ENCODE assay signal across 13 cellular contexts in genomic region chr21:31156169-31156568, GRCh38.
DNase-seq lines count a peak whose midpoint lies in the region; ATAC-seq and TF ChIP-seq lines count a peak whose summit lies in the region.
"Had no signal": no experiment of that assay in that cellular context is flagged by ENCODE, and none has a peak within 500 bp of the region (broad histone marks: within the 10 kb centered on the region; RNA-seq: fewer than 3 reads in every experiment).

No MANE protein-coding gene starts in this region.

- no peak overlapping the region for H3K23ac ChIP-seq in trophoblast cell (ENCODE audit: low read length)
- no peak overlapping the region for H3K23ac ChIP-seq in mesenchymal stem cell (ENCODE audit: low read length in 2 of 2)

- H4K12ac ChIP-seq in trophoblast cell (ENCODE audit: low read depth, low read length), result no peak overlapping the region

- H3K9me3 ChIP-seq in CD4-positive, alpha-beta T cell (ENCODE audit: control insufficient read depth, low read length), result peaks cover 12% of the 10 kb centered on the region
- H3K9me3 ChIP-seq in endodermal cell (ENCODE audit: control insufficient read depth, low read length) (peaks cover 47% of the 10 kb centered on the region), trophoblast cell (ENCODE audit: insufficient read depth, low read depth, low read length) (peaks cover 2% of the 10 kb centered on the region), mesenchymal stem cell (ENCODE audit: control insufficient read depth, low read length) (peaks cover 21% of the 10 kb centered on the region)

- intact Hi-C loops in CD4-positive, alpha-beta T cell (cut with DNase I, micrococcal nuclease), result loop anchor here in 1 of 2 experiments (10.0 kb wide), 1 partner anchor 579 kb away; the partner anchor contains the start of gene SCAF4

- H4K8ac ChIP-seq in trophoblast cell (ENCODE audit: low read depth, low read length), result no peak overlapping the region
- no peak overlapping the region for H4K8ac ChIP-seq in mesenchymal stem cell (ENCODE audit: low read length)

- H3K14ac ChIP-seq in trophoblast cell (ENCODE audit: low read length) (no peak overlapping the region), mesenchymal stem cell (ENCODE audit: low read length in 2 of 2) (no peak overlapping the region)

- CTCF ChIA-PET in CD4-positive, alpha-beta T cell (lab: Charles Lee), result interaction anchor here (1.5 to 1.9 kb wide), 2 partner anchors 13 to 25 kb away, joined by 5 read pairs; no protein-coding TSS in a partner anchor

- H3K4me2 ChIP-seq in trophoblast cell (ENCODE audit: low read length) (no peak overlapping the region), mesenchymal stem cell (ENCODE audit: low read length, poor library complexity, severe bottlenecking) (no peak overlapping the region)
- H3K4me2 ChIP-seq: BLaER1 treated with 17β-estradiol and CSF1 and Interleukin-3, amounts not matched to agents 10 nM and 100 nM had no signal

- H3K4me3 ChIP-seq in endodermal cell (ENCODE audit: low read length) (peak overlapping the region; percentile 66), trophoblast cell (ENCODE audit: low read depth, low read length) (no peak overlapping the region), mesenchymal stem cell (ENCODE audit: insufficient read depth in 1 of 2, low read depth in 1 of 2, low read length in 2 of 2) (no peak overlapping the region)
- H3K4me3 ChIP-seq: BLaER1 treated with 17β-estradiol and CSF1 and Interleukin-3, amounts not matched to agents 10 nM and 100 nM had no signal

- H2AFZ ChIP-seq in trophoblast cell (ENCODE audit: insufficient read depth, low read length, poor library complexity) (no peak overlapping the region), mesenchymal stem cell (ENCODE audit: low read depth, low read length) (no peak overlapping the region)

- H2BK5ac ChIP-seq in trophoblast cell (ENCODE audit: low read depth, low read length, poor library complexity), result no peak overlapping the region
- H2BK5ac ChIP-seq in mesenchymal stem cell (ENCODE audit: low read depth, low read length, poor library complexity, severe bottlenecking), result no peak overlapping the region

- H2AK5ac ChIP-seq in trophoblast cell (ENCODE audit: low read length) (no peak overlapping the region), mesenchymal stem cell (ENCODE audit: low read length, severe bottlenecking) (no peak overlapping the region)

- H3K18ac ChIP-seq in trophoblast cell (ENCODE audit: low read length) (no peak overlapping the region), mesenchymal stem cell (ENCODE audit: low read depth in 1 of 2, low read length in 2 of 2) (no peak overlapping the region)

- peak overlapping the region; percentile 44 to 73 for H3K27ac Mint-ChIP-seq in activated naive CD4-positive, alpha-beta T cell treated with anti-CD3 and anti-CD28 coated beads, Interleukin-2, amount 50 U/mL, for 72 hours
- H3K27ac Mint-ChIP-seq in CD4-positive, alpha-beta T cell, result peak overlapping the region; percentile 86
- no peak overlapping the region for H3K27ac Mint-ChIP-seq in endodermal cell
- H3K27ac Mint-ChIP-seq: B cell, H9 had no signal

- no peak overlapping the region for H3K27ac ChIP-seq in CD4-positive, alpha-beta T cell (ENCODE audit: low read depth, low read length)
- no peak overlapping the region for H3K27ac ChIP-seq in endodermal cell (ENCODE audit: low read depth, low read length)
- no peak overlapping the region for H3K27ac ChIP-seq in trophoblast cell (ENCODE audit: low read depth, low read length)
- no peak overlapping the region for H3K27ac ChIP-seq in mesenchymal stem cell (ENCODE audit: low read length, poor library complexity, severe bottlenecking)
- H3K27ac ChIP-seq: BLaER1 treated with 17β-estradiol and CSF1 and Interleukin-3, amounts not matched to agents 10 nM and 100 nM had no signal

- H2BK12ac ChIP-seq in trophoblast cell (ENCODE audit: low read length) (no peak overlapping the region), mesenchymal stem cell (ENCODE audit: low read length in 2 of 2) (no peak overlapping the region)

- H3K79me1 ChIP-seq in trophoblast cell (ENCODE audit: low read length) (no peaks in the 10 kb centered on the region), mesenchymal stem cell (replicated peaks; ENCODE audit: low read length, poor library complexity, severe bottlenecking) (peaks cover under 1% of the 10 kb centered on the region)

- H2BK15ac ChIP-seq in mesenchymal stem cell (ENCODE audit: low read depth, poor library complexity, severe bottlenecking), result no peak overlapping the region

- no peak for DNase-seq in activated naive CD4-positive, alpha-beta T cell treated with anti-CD3 and anti-CD28 coated beads, Interleukin-2, amount 50 U/mL, for 72 hours (ENCODE audit: low spot score in 2 of 2)
- DNase-seq in activated naive CD4-positive, alpha-beta T cell (lab: John Stamatoyannopoulos, UW), result no peak
- DNase-seq in CD4-positive, alpha-beta T cell, result no peak
- no peak for DNase-seq in endodermal cell
- DNase-seq in trophoblast cell, result peak; percentile 16 to 49
- no peak for DNase-seq in HuH-7.5 (ENCODE audit: low spot score)
- DNase-seq in NAMALWA (ENCODE audit: low spot score), result no peak
- DNase-seq in mesenchymal stem cell, result no peak
- DNase-seq: Caco-2, H9 had no signal

- H3K9ac ChIP-seq in endodermal cell (ENCODE audit: extremely low read depth, low read length, poor library complexity, severe bottlenecking) (no peak overlapping the region), trophoblast cell (ENCODE audit: low read length) (no peak overlapping the region), mesenchymal stem cell (ENCODE audit: low read length) (no peak overlapping the region)
- H3K9ac ChIP-seq: BLaER1 treated with 17β-estradiol and CSF1 and Interleukin-3, amounts not matched to agents 10 nM and 100 nM had no signal

- H3K4me1 Mint-ChIP-seq in CD4-positive, alpha-beta T cell (ENCODE audit: low read depth), result peaks cover 82% of the 10 kb centered on the region
- peaks cover 46% of the 10 kb centered on the region for H3K4me1 Mint-ChIP-seq in endodermal cell

- no peak for TF ChIP-seq CTCF in CD4-positive, alpha-beta T cell (IDR thresholded peaks at IDR 0.05)
- TF ChIP-seq CTCF in endodermal cell (conservative IDR thresholded peaks at IDR 0.05), result no peak

- H3K9me3 Mint-ChIP-seq in activated naive CD4-positive, alpha-beta T cell treated with anti-CD3 and anti-CD28 coated beads, Interleukin-2, amount 50 U/mL, for 72 hours, result peaks cover 0 to 5% of the 10 kb centered on the region in 2 donors
- no peaks in the 10 kb centered on the region for H3K9me3 Mint-ChIP-seq in CD4-positive, alpha-beta T cell
- peaks cover 45% of the 10 kb centered on the region for H3K9me3 Mint-ChIP-seq in endodermal cell

- ATAC-seq in activated naive CD4-positive, alpha-beta T cell treated with anti-CD3 and anti-CD28 coated beads, Interleukin-2, amount 50 U/mL, for 72 hours, result peak in 1 of 2 donors; percentile 41
- no peak for ATAC-seq in CD4-positive, alpha-beta T cell (ENCODE audit: poor library complexity)
- ATAC-seq: HepG2 had no signal

- no peaks in the 10 kb centered on the region for H3K27me3 ChIP-seq in CD4-positive, alpha-beta T cell (ENCODE audit: control insufficient read depth, insufficient read depth, low read length)
- H3K27me3 ChIP-seq in endodermal cell (ENCODE audit: control insufficient read depth, insufficient read depth, low read length, poor library complexity, severe bottlenecking) (no peaks in the 10 kb centered on the region), trophoblast cell (ENCODE audit: insufficient read depth, low read length) (no peaks in the 10 kb centered on the region), mesenchymal stem cell (ENCODE audit: control insufficient read depth in 1 of 2, insufficient read depth in 1 of 2, low read length in 2 of 2) (no peaks in the 10 kb centered on the region)
- H3K27me3 ChIP-seq: BLaER1 treated with 17β-estradiol and CSF1 and Interleukin-3, amounts not matched to agents 10 nM and 100 nM had no signal

- H2BK120ac ChIP-seq in trophoblast cell (ENCODE audit: insufficient read depth, low read length, poor library complexity) (no peak overlapping the region), mesenchymal stem cell (ENCODE audit: low read depth, low read length) (no peak overlapping the region)

- H3K36me3 ChIP-seq in endodermal cell (ENCODE audit: control insufficient read depth, insufficient read depth, low read length) (peaks cover 37% of the 10 kb centered on the region), trophoblast cell (ENCODE audit: control insufficient read depth in 1 of 2, insufficient read depth in 2 of 2, low read length in 2 of 2) (peaks cover 0 to 2% of the 10 kb centered on the region in 2 experiments), mesenchymal stem cell (ENCODE audit: control insufficient read depth in 1 of 2, insufficient read depth in 2 of 2, low read depth in 1 of 2, low read length in 2 of 2) (peaks cover 0 to 35% of the 10 kb centered on the region in 2 experiments)

- no peak overlapping the region for H4K91ac ChIP-seq in trophoblast cell (ENCODE audit: low read depth, low read length)
- no peak overlapping the region for H4K91ac ChIP-seq in mesenchymal stem cell (ENCODE audit: low read length)

- H3K4ac ChIP-seq in trophoblast cell (ENCODE audit: low read depth, low read length), result no peak overlapping the region
- no peak overlapping the region for H3K4ac ChIP-seq in mesenchymal stem cell (ENCODE audit: low read depth in 1 of 2, low read length in 2 of 2)

- H3K27me3 Mint-ChIP-seq in CD4-positive, alpha-beta T cell, result no peaks in the 10 kb centered on the region
- H3K27me3 Mint-ChIP-seq in endodermal cell (ENCODE audit: insufficient read depth), result no peaks in the 10 kb centered on the region
- H3K27me3 Mint-ChIP-seq: B cell had no signal

- no peaks in the 10 kb centered on the region for H3K79me2 ChIP-seq in trophoblast cell (ENCODE audit: control insufficient read depth, insufficient read depth, low read length, poor library complexity)

- POLR2A ChIA-PET in CD4-positive, alpha-beta T cell (lab: Charles Lee), result interaction anchor here (1.0 to 10.7 kb wide), 4 partner anchors 18 to 25 kb away, joined by 3 to 100 read pairs (median 26); no protein-coding TSS in a partner anchor

- H3K36me3 Mint-ChIP-seq in activated naive CD4-positive, alpha-beta T cell treated with anti-CD3 and anti-CD28 coated beads, Interleukin-2, amount 50 U/mL, for 72 hours, result peaks cover 18 to 59% of the 10 kb centered on the region in 2 donors
- peaks cover 74% of the 10 kb centered on the region for H3K36me3 Mint-ChIP-seq in CD4-positive, alpha-beta T cell (ENCODE audit: low read depth)
- H3K36me3 Mint-ChIP-seq in endodermal cell (ENCODE audit: low read depth), result peaks cover 56% of the 10 kb centered on the region

- H3K4me1 ChIP-seq in endodermal cell (ENCODE audit: control insufficient read depth, insufficient read depth, low read length) (peaks cover 12% of the 10 kb centered on the region), trophoblast cell (ENCODE audit: control insufficient read depth in 1 of 2, insufficient read depth in 2 of 2, low read length in 2 of 2) (peaks cover 4 to 5% of the 10 kb centered on the region in 2 experiments), mesenchymal stem cell (ENCODE audit: control insufficient read depth, insufficient read depth, low read depth, low read length) (peaks cover 3% of the 10 kb centered on the region)
- H3K4me1 ChIP-seq: Caco-2 had no signal

- no peak overlapping the region for H3K4me3 Mint-ChIP-seq in CD4-positive, alpha-beta T cell
- H3K4me3 Mint-ChIP-seq in endodermal cell, result no peak overlapping the region
- H3K4me3 Mint-ChIP-seq: B cell, H9 had no signal

Comparison
In these comparisons a context has a peak if more than half of its experiments do, and no peak if none do; other contexts are left out.
1. DNase-seq: peak in trophoblast cell (2 of 2); none in activated naive CD4-positive, alpha-beta T cell treated with anti-CD3 and anti-CD28 coated beads, Interleukin-2, amount 50 U/mL, for 72 hours (0 of 2), activated naive CD4-positive, alpha-beta T cell (0 of 4), CD4-positive, alpha-beta T cell (0 of 10), endodermal cell (single experiment), HuH-7.5 (single experiment), NAMALWA (single experiment) and mesenchymal stem cell (single experiment).